8 cellular contexts compared by ENCODE assay signal in genomic region chr20:32789896-32790750, GRCh38. TPM values are rescaled to one million over a fixed set of nuclear protein-coding genes. Genes with fewer than 3 reads are reported as not detected.
DNase-seq lines count a peak whose midpoint lies in the region; ATAC-seq and TF ChIP-seq lines count a peak whose summit lies in the region.

No MANE protein-coding gene starts in this region.

- TF ChIP-seq CTCF in dorsolateral prefrontal cortex (IDR thresholded peaks at IDR 0.05 in 54 of 56, conservative IDR thresholded peaks at IDR 0.05 in 2 of 56; ENCODE audit: low read depth in 1 of 56, partially characterized antibody in 56 of 56): peak; percentile 82 to 99 (median 98)

- no peaks in the 10 kb centered on the region for H3K27me3 ChIP-seq in dorsolateral prefrontal cortex

- peak overlapping the region in 1 of 59 donors; percentile 21 for H3K27ac ChIP-seq in dorsolateral prefrontal cortex

- ATAC-seq in HG03354 (IDR thresholded peaks at IDR 0.05; ENCODE audit: poor library complexity, severe bottlenecking, unreplicated experiment): peak; percentile 59

- H3K4me3 ChIP-seq in dorsolateral prefrontal cortex: no peak overlapping the region

- peak; percentile 94 for DNase-seq in GM03348 (ENCODE audit: low spot score)
- DNase-seq in NCI-H526 treated with DMSO at 0.1 percent for 48 hours (lab: John Stamatoyannopoulos, UW): peak; percentile 55
- peak; percentile 63 to 68 for DNase-seq in activated CD4-positive, alpha-beta T cell treated with anti-CD3 and anti-CD28 coated beads, Interleukin-2, amount 50 U/mL, for 4 hours
- DNase-seq in dorsolateral prefrontal cortex: peak; percentile 76 to 88 (median 82)
- DNase-seq in medulla oblongata (ENCODE audit: extremely low spot score): peak; percentile 89
- peak; percentile 48 for DNase-seq in stimulated activated CD8-positive, alpha-beta memory T cell treated with anti-CD3 and anti-CD28 coated beads, Interleukin-15, amount 100 ng/mL, for 1 hour (ENCODE audit: low read depth)
- DNase-seq in GF-D8 (lab: John Stamatoyannopoulos, UW): no peak

- intact Hi-C loops in dorsolateral prefrontal cortex (cut with DNase I): loop anchor here (5.0 to 10.0 kb wide), 4 partner anchors 305 to 515 kb away; no protein-coding TSS in a partner anchor

RNA-seq across cellular contexts. Expression of gene DNMT3B, which starts 27.9 kb away (rescaled TPM):
- 1 to 10 TPM in 101 of 120 experiments, under 1 TPM in 19; 0.67 to 2.8 (median 1.5) TPM for total RNA-seq in dorsolateral prefrontal cortex

RNA-seq across cellular contexts. Expression of gene MAPRE1, which starts 29.6 kb away (rescaled TPM):
- total RNA-seq in dorsolateral prefrontal cortex: 100 to 1,000 TPM in 1 of 120 experiments, 10 to 100 TPM in 119; 50.9 to 101 (median 67.3) TPM

RNA-seq across cellular contexts. Expression of gene COMMD7, which starts 46.9 kb away (rescaled TPM):
- 10 to 100 TPM; 29.7 to 61.6 (median 45.3) TPM for total RNA-seq in dorsolateral prefrontal cortex
